Comparison of ENCODE assay signal across 22 cellular contexts in genomic region chr2:99593692-99594427, GRCh38.
DNase-seq lines count a peak whose midpoint lies in the region; ATAC-seq and TF ChIP-seq lines count a peak whose summit lies in the region.
"Had no signal": no experiment of that assay in that cellular context is flagged by ENCODE, and none has a peak within 500 bp of the region (broad histone marks: within the 10 kb centered on the region; RNA-seq: fewer than 3 reads in every experiment).

No MANE protein-coding gene starts in this region.

- TF ChIP-seq CTCF in IMR-90 (conservative IDR thresholded peaks at IDR 0.05; ENCODE audit: low read depth, low read length) (no peak), brain (conservative IDR thresholded peaks at IDR 0.05) (no peak), neural progenitor cell (IDR thresholded peaks at IDR 0.05) (no peak), thyroid gland (IDR thresholded peaks at IDR 0.05) (no peak), PC-9 (conservative IDR thresholded peaks at IDR 0.05) (no peak)

- H3K36me3 Mint-ChIP-seq in brain (peaks cover 16% of the 10 kb centered on the region), neural progenitor cell (peaks cover 5% of the 10 kb centered on the region)

- peaks cover 0 to 3% (median 0%) of the 10 kb centered on the region in 5 experiments for H3K9me3 Mint-ChIP-seq in brain
- H3K9me3 Mint-ChIP-seq in neural progenitor cell: peaks cover 2% of the 10 kb centered on the region
- H3K9me3 Mint-ChIP-seq: CD4-positive, alpha-beta T cell had no signal

- no peak overlapping the region for H2BK20ac ChIP-seq in IMR-90 (ENCODE audit: low read depth, low read length)

- no peak overlapping the region for H2AK5ac ChIP-seq in IMR-90 (ENCODE audit: low read depth, low read length)

- no peak overlapping the region for H3K56ac ChIP-seq in IMR-90 (ENCODE audit: extremely low read depth, insufficient read depth, low read length)

- no peak overlapping the region for H2BK5ac ChIP-seq in IMR-90 (ENCODE audit: low read depth, low read length, poor library complexity, severe bottlenecking)

- no peaks in the 10 kb centered on the region for H3K79me1 ChIP-seq in IMR-90 (ENCODE audit: low read depth in 1 of 2, low read length in 2 of 2)

- H4K8ac ChIP-seq in IMR-90 (ENCODE audit: low read depth in 2 of 2, low read length in 2 of 2): no peak overlapping the region

- H3K4me1 Mint-ChIP-seq in brain: peaks cover 18% of the 10 kb centered on the region
- H3K4me1 Mint-ChIP-seq in neural progenitor cell: peaks cover 16% of the 10 kb centered on the region

- H2AFZ ChIP-seq in IMR-90 (replicated peaks; ENCODE audit: low read length, poor library complexity) (peak overlapping the region; percentile 14), neural progenitor cell (replicated peaks) (no peak overlapping the region), PC-9 (no peak overlapping the region)
- H2AFZ ChIP-seq: GM23248 had no signal

- H3K27ac Mint-ChIP-seq in brain: peak overlapping the region; percentile 8 to 84 (median 40)
- peak overlapping the region; percentile 88 for H3K27ac Mint-ChIP-seq in neural progenitor cell
- H3K27ac Mint-ChIP-seq: CD4-positive, alpha-beta T cell had no signal

- no peaks in the 10 kb centered on the region for H3K4me1 ChIP-seq in IMR-90 (ENCODE audit: control insufficient read depth, insufficient read depth, low read length)
- peaks cover 10% of the 10 kb centered on the region for H3K4me1 ChIP-seq in neural progenitor cell
- H3K4me1 ChIP-seq in thyroid gland: no peaks in the 10 kb centered on the region
- no peaks in the 10 kb centered on the region for H3K4me1 ChIP-seq in PC-9 (replicated peaks; ENCODE audit: insufficient read depth)
- H3K4me1 ChIP-seq: BLaER1, HAP-1 had no signal

- BruUV-seq in IMR-90 (replicated peaks; lab: Mats Ljungman, UMichigan) (TSS peak; percentile 90), PC-9 (replicated peaks; lab: Mats Ljungman, UMichigan) (no TSS peak)

- H3K27me3 Mint-ChIP-seq in brain (peaks cover 6% of the 10 kb centered on the region), neural progenitor cell (ENCODE audit: insufficient read depth, low read depth) (peaks cover 9% of the 10 kb centered on the region)
- H3K27me3 Mint-ChIP-seq: CD4-positive, alpha-beta T cell had no signal

- peaks cover 3% of the 10 kb centered on the region; the same call in 1 of the 2 replicates for H3K9me1 ChIP-seq in IMR-90 (ENCODE audit: insufficient read depth, low read length)

- no peaks in the 10 kb centered on the region for H4K20me1 ChIP-seq in IMR-90 (ENCODE audit: insufficient read depth, low read length)
- peaks cover 5% of the 10 kb centered on the region for H4K20me1 ChIP-seq in neural progenitor cell (ENCODE audit: low read depth)
- no peaks in the 10 kb centered on the region for H4K20me1 ChIP-seq in PC-9 (ENCODE audit: insufficient read depth)

- no peak for DNase-seq in IMR-90
- peak; percentile 81 for DNase-seq in neural progenitor cell (ENCODE audit: low spot score)
- DNase-seq in thyroid gland: peak; percentile 39 to 53
- no peak for DNase-seq in putamen (ENCODE audit: low spot score)
- no peak for DNase-seq in PC-9
- DNase-seq: ACHN; CD4-positive, alpha-beta T cell; COR-L47; DMS79; GM23248; MG63; NCI-H1436; NCI-H1930; NCI-H345; NCI-H524; NCI-H774; OCI-M1 had no signal

- H3K4ac ChIP-seq in IMR-90 (ENCODE audit: low read depth, low read length): no peak overlapping the region

- dilution Hi-C loops in IMR-90 (cut with HindIII; ENCODE audit: low sequenced_read_pairs, unreplicated experiment): no loop called here

- H3K9me3 ChIP-seq in IMR-90 (ENCODE audit: control insufficient read depth, insufficient read depth, low read length): no peaks in the 10 kb centered on the region
- H3K9me3 ChIP-seq in neural progenitor cell (ENCODE audit: low read depth): no peaks in the 10 kb centered on the region
- H3K9me3 ChIP-seq in thyroid gland: no peaks in the 10 kb centered on the region
- no peaks in the 10 kb centered on the region for H3K9me3 ChIP-seq in PC-9 (ENCODE audit: insufficient read depth, low read depth)
- H3K9me3 ChIP-seq: BLaER1, HAP-1, MG63 had no signal

- no peak overlapping the region for H4K5ac ChIP-seq in IMR-90 (ENCODE audit: low read depth, low read length)

- POLR2A ChIA-PET in IMR-90 (lab: Charles Lee; ENCODE audit: unreplicated experiment): no interaction called here
- POLR2A ChIA-PET in PC-9 (lab: Charles Lee; ENCODE audit: unreplicated experiment): no interaction called here

- no peak for TF ChIP-seq POLR2A in IMR-90 (IDR thresholded peaks at IDR 0.05; ENCODE audit: low read depth, low read length)
- no peak for TF ChIP-seq POLR2A in thyroid gland (IDR thresholded peaks at IDR 0.05)

- H3K79me2 ChIP-seq in neural progenitor cell (ENCODE audit: low read depth): no peaks in the 10 kb centered on the region
- no peaks in the 10 kb centered on the region for H3K79me2 ChIP-seq in PC-9 (ENCODE audit: low read depth)

- no peaks in the 10 kb centered on the region for H3K9me2 ChIP-seq in PC-9 (ENCODE audit: insufficient read depth)

- H2BK15ac ChIP-seq in IMR-90 (ENCODE audit: low read depth, low read length): no peak overlapping the region

- H3K9ac ChIP-seq in IMR-90 (ENCODE audit: low read depth, low read length) (no peak overlapping the region), neural progenitor cell (no peak overlapping the region)
- H3K9ac ChIP-seq: BLaER1, GM23248 had no signal

- no peak overlapping the region for H3K23ac ChIP-seq in IMR-90 (ENCODE audit: low read depth, low read length)

- ATAC-seq in IMR-90 (ENCODE audit: low read depth) (no peak), GM21381 (IDR thresholded peaks at IDR 0.05; ENCODE audit: unreplicated experiment) (no peak)
- ATAC-seq: K562 had no signal

- intact Hi-C loops in IMR-90 (cut with micrococcal nuclease): no loop called here
- intact Hi-C loops in thyroid gland (cut with DNase I): no loop called here
- intact Hi-C loops in PC-9 (cut with micrococcal nuclease; ENCODE audit: unreplicated experiment): no loop called here

- H3K18ac ChIP-seq in IMR-90 (ENCODE audit: low read depth, low read length): no peak overlapping the region

- H3K4me2 ChIP-seq in IMR-90 (ENCODE audit: low read depth, low read length): no peak overlapping the region
- H3K4me2 ChIP-seq in neural progenitor cell: peak overlapping the region; percentile 19
- no peak overlapping the region for H3K4me2 ChIP-seq in PC-9
- H3K4me2 ChIP-seq: BLaER1 had no signal

- no peak overlapping the region for H2AK9ac ChIP-seq in IMR-90 (replicated peaks; ENCODE audit: low read depth, low read length, poor library complexity)

- H3F3A ChIP-seq in neural progenitor cell (ENCODE audit: low read depth) (peaks cover 8% of the 10 kb centered on the region), PC-9 (ENCODE audit: insufficient read depth, low read depth) (no peaks in the 10 kb centered on the region)

- H3K27me3 ChIP-seq in IMR-90 (ENCODE audit: control insufficient read depth, insufficient read depth, low read length) (no peaks in the 10 kb centered on the region), neural progenitor cell (no peaks in the 10 kb centered on the region), thyroid gland (no peaks in the 10 kb centered on the region), PC-9 (ENCODE audit: insufficient read depth, low read depth) (peaks cover 94% of the 10 kb centered on the region)
- H3K27me3 ChIP-seq: BLaER1, MG63 had no signal

- peaks cover 28% of the 10 kb centered on the region for H3K36me3 ChIP-seq in IMR-90 (ENCODE audit: control insufficient read depth, insufficient read depth, low read length)
- no peaks in the 10 kb centered on the region for H3K36me3 ChIP-seq in neural progenitor cell
- no peaks in the 10 kb centered on the region for H3K36me3 ChIP-seq in thyroid gland
- no peaks in the 10 kb centered on the region for H3K36me3 ChIP-seq in PC-9 (ENCODE audit: low read depth)
- H3K36me3 ChIP-seq: HAP-1, MG63 had no signal

- WGBS in IMR-90 (ENCODE audit: extremely low coverage in 2 of 2, insufficient read length in 1 of 2), 2 experiments: 93% methylated on average over 12 of the region's 54 CpGs; no CpG with 5 or more reads in 1 of the 2 experiments
- WGBS in thyroid gland, 2 donors: 51 to 72% methylated on average over 26 to 41 of the region's 54 CpGs

- H3K14ac ChIP-seq in IMR-90 (replicated peaks; ENCODE audit: low read depth, low read length): no peak overlapping the region

- in situ Hi-C loops in IMR-90 (cut with MboI; ENCODE audit: low sequenced_read_pairs): no loop called here

- no peak overlapping the region for H4K91ac ChIP-seq in IMR-90 (ENCODE audit: insufficient read depth, low read depth, low read length)

- no peak overlapping the region for H3K4me3 ChIP-seq in IMR-90 (ENCODE audit: insufficient read depth, low read depth, low read length)
- no peak overlapping the region for H3K4me3 ChIP-seq in neural progenitor cell
- H3K4me3 ChIP-seq in thyroid gland (replicated peaks in 1 of 3): no peak overlapping the region
- H3K4me3 ChIP-seq in PC-9: no peak overlapping the region
- H3K4me3 ChIP-seq: BLaER1, GM23248, HAP-1, K562, MG63 had no signal

- H3K27ac ChIP-seq in IMR-90 (ENCODE audit: insufficient read depth, low read length): no peak overlapping the region
- H3K27ac ChIP-seq in neural progenitor cell: no peak overlapping the region
- H3K27ac ChIP-seq in thyroid gland: no peak overlapping the region
- H3K27ac ChIP-seq in PC-9: no peak overlapping the region
- H3K27ac ChIP-seq: BLaER1, GM23248 had no signal

- no peak overlapping the region for H2BK120ac ChIP-seq in IMR-90 (ENCODE audit: low read depth, low read length)

- no peak overlapping the region for H3K4me3 Mint-ChIP-seq in brain
- no peak overlapping the region for H3K4me3 Mint-ChIP-seq in neural progenitor cell
- H3K4me3 Mint-ChIP-seq: CD4-positive, alpha-beta T cell had no signal

- CTCF ChIA-PET in IMR-90 (lab: Yijun Ruan, JAX): no interaction called here
- CTCF ChIA-PET in PC-9 (lab: Charles Lee): no interaction called here

- no peak for TF ChIP-seq RAD21 in IMR-90 (IDR thresholded peaks at IDR 0.05; ENCODE audit: low read length)

TF ChIP-seq in IMR-90, 13 proteins besides CTCF, POLR2A, EP300 and RAD21 (continues in another document):
- TF ChIP-seq NFE2L2 (IDR thresholded peaks at IDR 0.05; ENCODE audit: low read depth, low read length) (no peak), RCOR1 (IDR thresholded peaks at IDR 0.05; ENCODE audit: insufficient replicate concordance, low read length) (no peak), MXI1 (IDR thresholded peaks at IDR 0.05; ENCODE audit: borderline replicate concordance, low read depth, low read length) (no peak), RFX5 (IDR thresholded peaks at IDR 0.05; ENCODE audit: low read depth, low read length) (no peak), BHLHE40 (IDR thresholded peaks at IDR 0.05; ENCODE audit: low read depth, low read length) (no peak), FOS (IDR thresholded peaks at IDR 0.05; ENCODE audit: low read depth, low read length) (no peak)

Comparison
In these comparisons a context has a peak if more than half of its experiments do, and no peak if none do; other contexts are left out.
1. DNase-seq: peak in neural progenitor cell (single experiment) and thyroid gland (2 of 2); none in IMR-90 (single experiment), putamen (single experiment) and PC-9 (0 of 2).